Comparison of ENCODE assay signal across 13 cellular contexts in the genomic region with DNA sequence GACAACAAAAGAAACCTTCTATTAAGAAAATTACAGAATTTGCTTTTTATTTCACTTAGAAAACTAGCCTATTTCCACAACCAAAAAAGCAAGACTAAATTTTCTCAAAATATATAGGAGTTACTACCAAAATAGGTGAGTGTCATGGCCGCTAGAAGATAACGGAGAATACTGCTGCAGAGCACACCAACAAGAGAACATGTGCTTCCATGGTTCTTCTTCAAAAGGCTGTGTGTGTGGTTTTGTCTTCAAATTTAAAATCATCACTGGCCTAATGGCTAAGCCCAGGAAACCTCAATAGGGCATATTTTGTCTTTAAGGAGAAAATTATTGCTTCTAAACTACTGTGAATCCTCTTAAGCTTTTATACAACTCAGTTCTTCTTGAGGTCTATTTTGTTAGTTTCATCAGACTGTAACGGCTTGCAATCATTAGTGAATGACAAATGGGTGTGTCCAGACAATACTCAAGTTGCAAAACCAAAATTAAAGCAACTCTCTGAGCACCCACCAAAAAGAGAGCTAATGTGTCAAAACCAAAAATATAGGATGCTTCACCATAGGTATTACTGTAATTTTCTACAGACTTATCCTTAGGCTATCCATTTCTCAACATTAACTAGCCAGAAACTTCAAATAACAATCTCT. TPM values are rescaled to one million over a fixed set of nuclear protein-coding genes. Genes with fewer than 3 reads are reported as not detected.
DNase-seq lines count a peak whose midpoint lies in the region; ATAC-seq, FAIRE-seq and TF ChIP-seq lines count a peak whose summit lies in the region.
"Had no signal": no experiment of that assay in that cellular context is flagged by ENCODE, and none has a peak within 500 bp of the region (broad histone marks: within the 10 kb centered on the region; RNA-seq: fewer than 3 reads in every experiment).

No MANE protein-coding gene starts in this region.

- H3K9ac ChIP-seq in DND-41 (ENCODE audit: low read depth, low read length) (peak overlapping the region; percentile 54), K562 (ENCODE audit: insufficient read depth in 1 of 2, low read depth in 2 of 2, low read length in 2 of 2) (no peak overlapping the region), H9 (ENCODE audit: extremely low read depth, insufficient read length, low read length) (no peak overlapping the region)

- WGBS in K562 (ENCODE audit: insufficient coverage, low coverage, missing lambda C conversion rate), result 81% methylated on average over 3 of the region's 3 CpGs
- WGBS in H9 (ENCODE audit: extremely low coverage, insufficient read length, low lambda C conversion rate), result no CpG with 5 or more reads among the region's 3 CpGs

- H3K79me1 ChIP-seq in H9 (ENCODE audit: insufficient read depth, low read depth, low read length, poor library complexity, severe bottlenecking), result no peaks in the 10 kb centered on the region

- H3K27me3 Mint-ChIP-seq in neural crest cell (ENCODE audit: low read depth) (no peaks in the 10 kb centered on the region), H9 (ENCODE audit: low read depth) (no peaks in the 10 kb centered on the region)

- TF ChIP-seq POLR2A in NB4 (IDR thresholded peaks at IDR 0.05; ENCODE audit: extremely low read depth, insufficient read length) (no peak), K562 (conservative IDR thresholded peaks at IDR 0.05) (no peak)

- CTCF ChIA-PET in K562 (lab: Yijun Ruan, JAX; ENCODE audit: low intra/inter-chr PET ratio), result no interaction called here

- H4K5ac ChIP-seq in H9 (ENCODE audit: insufficient read length, low read depth, low read length), result no peak overlapping the region

- POLR2A ChIA-PET in K562 (lab: Yijun Ruan, JAX), result interaction anchor here (0.5 to 0.8 kb wide), 2 partner anchors 10 to 47 kb away, joined by 3 to 5 read pairs; no protein-coding TSS in a partner anchor

- peaks cover 5% of the 10 kb centered on the region for H3K23me2 ChIP-seq in H9 (ENCODE audit: insufficient read length, low read depth, low read length, poor library complexity, severe bottlenecking)

- H2BK15ac ChIP-seq in H9 (ENCODE audit: low read depth, low read length), result no peak overlapping the region

- H3K36me3 ChIP-seq in DND-41 (ENCODE audit: insufficient read depth, low read length), result peaks cover 52% of the 10 kb centered on the region
- H3K36me3 ChIP-seq in K562 (ENCODE audit: control insufficient read depth, insufficient read depth, low read length), result peaks cover 69% of the 10 kb centered on the region

- H3K36me3 Mint-ChIP-seq in neural crest cell (ENCODE audit: low read depth), result peaks cover 4% of the 10 kb centered on the region
- peaks cover 27 to 65% (median 46%) of the 10 kb centered on the region in 3 experiments; a peak in 6 of 7 replicates for H3K36me3 Mint-ChIP-seq in H9 (ENCODE audit: insufficient read depth in 1 of 3, low read depth in 3 of 3)

- no peak overlapping the region for H2BK12ac ChIP-seq in H9 (ENCODE audit: insufficient read length, low read depth, low read length)

- no peak overlapping the region for H2BK20ac ChIP-seq in H9 (ENCODE audit: low read depth, low read length, poor library complexity, severe bottlenecking)

- in situ Hi-C loops in K562 (cut with MboI), result no loop called here

- no peak overlapping the region for H4K8ac ChIP-seq in H9 (replicated peaks; ENCODE audit: insufficient read length, low read depth, low read length)

- no peaks in the 10 kb centered on the region for H3K9me3 ChIP-seq in DND-41 (ENCODE audit: insufficient read depth, low read length, severe bottlenecking)
- H3K9me3 ChIP-seq in K562 (replicated peaks; ENCODE audit: control insufficient read depth, insufficient read depth, low read depth, low read length), result no peaks in the 10 kb centered on the region; the same call in 1 of the 2 replicates
- H3K9me3 ChIP-seq in H9 (ENCODE audit: control insufficient read depth, low read depth, low read length), result no peaks in the 10 kb centered on the region
- H3K9me3 ChIP-seq: left lung had no signal

- H3K27me3 ChIP-seq in DND-41 (ENCODE audit: insufficient read depth, low read length, poor library complexity) (no peaks in the 10 kb centered on the region), K562 (ENCODE audit: control insufficient read depth in 2 of 2, insufficient read depth in 2 of 2, low read length in 2 of 2) (no peaks in the 10 kb centered on the region), H9 (ENCODE audit: insufficient read depth, low read length) (no peaks in the 10 kb centered on the region)
- H3K27me3 ChIP-seq: left lung had no signal

- H3K27ac Mint-ChIP-seq in neural crest cell (ENCODE audit: unreplicated experiment) (no peak overlapping the region), H9 (no peak overlapping the region; a peak in 1 of 7 replicates)

- FAIRE-seq in K562 (lab: Jason Lieb, UNC), result peak; percentile 6

- H3K18ac ChIP-seq in H9 (ENCODE audit: insufficient read length, low read depth, low read length), result no peak overlapping the region

- H3K14ac ChIP-seq in H9 (ENCODE audit: insufficient read depth, low read length), result no peak overlapping the region

- peak overlapping the region; percentile 69 for H3K27ac ChIP-seq in DND-41 (ENCODE audit: low read length)
- H3K27ac ChIP-seq in K562 (ENCODE audit: extremely low read depth, low read depth, low read length), result no peak overlapping the region
- H3K27ac ChIP-seq in H9 (ENCODE audit: insufficient read length, low read depth, low read length), result no peak overlapping the region

- H4K20me1 ChIP-seq in DND-41 (ENCODE audit: insufficient read depth, low read length) (peaks cover 5% of the 10 kb centered on the region; the same call in 1 of the 2 replicates), K562 (replicated peaks; ENCODE audit: control insufficient read depth, insufficient read depth, low read length) (no peaks in the 10 kb centered on the region; the same call in 1 of the 2 replicates), H9 (ENCODE audit: control insufficient read depth, insufficient read depth, insufficient read length) (no peaks in the 10 kb centered on the region)

- no peak overlapping the region for H2AK5ac ChIP-seq in H9 (ENCODE audit: insufficient read length, low read length)

- H3K79me2 ChIP-seq in DND-41 (ENCODE audit: insufficient read depth, low read length), result peaks cover 47% of the 10 kb centered on the region
- peaks cover 44% of the 10 kb centered on the region for H3K79me2 ChIP-seq in K562 (ENCODE audit: control insufficient read depth, insufficient read depth, low read length)
- H3K79me2 ChIP-seq in H9 (ENCODE audit: insufficient read depth, low read length), result peaks cover 4% of the 10 kb centered on the region; the same call in 1 of the 2 replicates

- H2BK120ac ChIP-seq in H9 (ENCODE audit: low read depth, low read length, poor library complexity, severe bottlenecking), result no peak overlapping the region

- DNase-seq in DND-41 (no peak), NB4 (ENCODE audit: low read depth) (peak; percentile 34), K562 (ENCODE audit: extremely low read depth in 1 of 4, low spot score in 3 of 4) (no peak), neural crest cell (ENCODE audit: low read depth, low spot score) (no peak), UCSD-AML1 (lab: John Stamatoyannopoulos, UW; ENCODE audit: unreplicated experiment) (no peak), H9 (no peak)
- DNase-seq: activated CD4-positive, CD25-positive, alpha-beta regulatory T cell; left lung; NCI-H446; stimulated activated CD4-positive, alpha-beta T cell treated with anti-CD3 and anti-CD28 coated beads, Interleukin-2, amount 100 ng/mL, for 48 hours had no signal

- H3T11ph ChIP-seq in H9 (ENCODE audit: low read length), result no peak overlapping the region

- H3K4me3 Mint-ChIP-seq in neural crest cell (peak overlapping the region; percentile 34), H9 (no peak overlapping the region)

- H3K9me3 Mint-ChIP-seq in neural crest cell (no peaks in the 10 kb centered on the region), H9 (no peaks in the 10 kb centered on the region; a peak in 1 of 5 replicates)

- intact Hi-C loops in K562 (cut with micrococcal nuclease), result no loop called here

- no peak overlapping the region for H3K23ac ChIP-seq in H9 (ENCODE audit: insufficient read length, low read depth, low read length)

- peak overlapping the region; percentile 19 to 54; a peak in 3 of 4 replicates for H3K4me3 ChIP-seq in DND-41 (ENCODE audit: low read depth in 1 of 2, low read length in 2 of 2)
- peak overlapping the region; percentile 47 for H3K4me3 ChIP-seq in NB4 (ENCODE audit: low read depth, low read length)
- H3K4me3 ChIP-seq in K562, result no peak overlapping the region

- TF ChIP-seq RAD21 in K562 (CRISPR knock-in tag; conservative IDR thresholded peaks at IDR 0.05 in 1 of 2, IDR thresholded peaks at IDR 0.05 in 1 of 2), result no peak

- H2AFZ ChIP-seq in DND-41 (ENCODE audit: low read depth, low read length) (no peak overlapping the region), K562 (ENCODE audit: low read depth, low read length) (no peak overlapping the region), H9 (ENCODE audit: low read length) (no peak overlapping the region)

- peaks cover 22% of the 10 kb centered on the region for H3K4me1 Mint-ChIP-seq in neural crest cell
- peaks cover 13 to 15% of the 10 kb centered on the region in 2 experiments for H3K4me1 Mint-ChIP-seq in H9

- H3K56ac ChIP-seq in H9 (ENCODE audit: insufficient read length, low read depth, low read length), result no peak overlapping the region

- ATAC-seq in DND-41 (ENCODE audit: insufficient read depth, low read depth) (peak; percentile 21; the same call in 1 of the 3 replicates), K562 (no peak), HG03565 (IDR thresholded peaks at IDR 0.05; ENCODE audit: unreplicated experiment) (no peak), GM18498 (IDR thresholded peaks at IDR 0.05; ENCODE audit: unreplicated experiment) (no peak)
- ATAC-seq: left lung had no signal

- TF ChIP-seq CTCF in DND-41 (IDR thresholded peaks at IDR 0.05; ENCODE audit: borderline replicate concordance, extremely low read depth, low read length, poor library complexity, severe bottlenecking) (no peak), NB4 (IDR thresholded peaks at IDR 0.05; ENCODE audit: low read depth, low read length) (no peak), K562 (IDR thresholded peaks at IDR 0.05 in 2 of 3, conservative IDR thresholded peaks at IDR 0.05 in 1 of 3; ENCODE audit: insufficient read depth in 2 of 3, low read depth in 1 of 3, low read length in 3 of 3) (no peak), neural crest cell (conservative IDR thresholded peaks at IDR 0.05) (no peak), H9 (conservative IDR thresholded peaks at IDR 0.05) (no peak)

- no peaks in the 10 kb centered on the region for H3K9me1 ChIP-seq in K562 (ENCODE audit: control insufficient read depth, insufficient read depth, low read length)

- H2BK5ac ChIP-seq in H9 (ENCODE audit: insufficient read length, low read length), result no peak overlapping the region

- peak overlapping the region; percentile 96 for H3K4me2 ChIP-seq in DND-41 (ENCODE audit: insufficient read depth, low read length)
- no peak overlapping the region for H3K4me2 ChIP-seq in K562 (ENCODE audit: insufficient read depth, low read length)
- no peak overlapping the region for H3K4me2 ChIP-seq in H9 (ENCODE audit: insufficient read depth, insufficient read length, low read length)

- H3K4me1 ChIP-seq in DND-41 (ENCODE audit: insufficient read depth, low read length) (peaks cover 51% of the 10 kb centered on the region), K562 (replicated peaks in 1 of 2; ENCODE audit: control insufficient read depth in 2 of 2, insufficient read depth in 2 of 2, low read length in 2 of 2) (peaks cover 15 to 18% of the 10 kb centered on the region in 2 experiments; a peak in 4 of 5 replicates), H9 (ENCODE audit: insufficient read depth, low read length) (no peaks in the 10 kb centered on the region)

- no peak for TF ChIP-seq EP300 in K562 (IDR thresholded peaks at IDR 0.05; ENCODE audit: low read length)

- BruUV-seq in K562 (replicated peaks; lab: Mats Ljungman, UMichigan), result no TSS peak

- no peak overlapping the region for H3K4ac ChIP-seq in H9 (ENCODE audit: low read depth, low read length)

- H4K91ac ChIP-seq in H9 (ENCODE audit: insufficient read length, low read depth, low read length), result no peak overlapping the region

RNA-seq across cellular contexts. Expression of gene SETX, which starts 3.3 kb away (rescaled TPM):
- total RNA-seq in K562 (2011; cell fraction: chromatin; rRNA removed; ENCODE audit: low replicate concordance), result 58.7 and 203 TPM in 2 replicates
- total RNA-seq in K562 (2011; cell fraction: nucleolus; rRNA removed), result 29.5 and 47.4 TPM in 2 replicates
- total RNA-seq in K562 (2011; cell fraction: nucleoplasm; rRNA removed), result 73.7 and 74.7 TPM in 2 replicates
- 27.0 and 28.8 TPM in 2 replicates for total RNA-seq in K562 (2014; rRNA removed)
- total RNA-seq in K562 (2014; rRNA removed; fragmentation: Illumina TruSeq; extraction: Trizol), result 45.7 and 53.6 TPM in 2 replicates
- 42.9 and 44.0 TPM in 2 replicates for total RNA-seq in K562 (2015; rRNA removed; fragmentation: Illumina TruSeq; extraction: Trizol)
- total RNA-seq in K562 (2021), result 26.0 and 28.7 TPM in 2 replicates
- polyA plus RNA-seq in K562 (2011; rRNA removed), result 21.5 and 29.3 TPM in 2 replicates
- 11.6 and 14.0 TPM in 2 replicates for polyA plus RNA-seq in K562 (2011; cell fraction: cytosol; rRNA removed)
- 29.5 and 33.8 TPM in 2 replicates for polyA plus RNA-seq in K562 (2011; cell fraction: nucleus; rRNA removed)
- polyA plus RNA-seq in K562 (2012), result 17.1 and 17.2 TPM in 2 replicates
- polyA plus RNA-seq in K562 (2014; fragmentation: Illumina TruSeq; extraction: Trizol), result 21.8 and 25.1 TPM in 2 replicates
- 10 to 100 TPM in 1 of 2 experiments, 1 to 10 TPM in 1; 8.7 to 11.5 TPM for polyA plus RNA-seq in K562 (2014; fragmentation: Nextera tagmentation; extraction: Ambion mirVana)
- 16.4 and 18.6 TPM in 2 replicates for polyA plus RNA-seq in K562 (2014; rRNA removed)
- polyA minus RNA-seq in K562 (2011; rRNA and poly(A)+ RNA removed), result 119 and 120 TPM in 2 replicates
- 30.2 and 38.8 TPM in 2 replicates for polyA minus RNA-seq in K562 (2011; cell fraction: cytosol; rRNA and poly(A)+ RNA removed)
- polyA minus RNA-seq in K562 (2011; cell fraction: nucleus; rRNA and poly(A)+ RNA removed), result 45.5 and 72.8 TPM in 2 replicates
- total RNA-seq in neural crest cell, result 43.0 and 43.8 TPM in 2 replicates
- 43.1 and 44.3 TPM in 2 replicates for total RNA-seq in H9 (2021)

RNA-seq across cellular contexts. Expression of gene TTF1, which starts 55.1 kb away (rescaled TPM):
- 7.8 and 26.1 TPM in 2 replicates for total RNA-seq in K562 (2011; cell fraction: chromatin; rRNA removed; ENCODE audit: low replicate concordance)
- total RNA-seq in K562 (2011; cell fraction: nucleolus; rRNA removed), result 4.6 and 4.8 TPM in 2 replicates
- 5.7 and 6.5 TPM in 2 replicates for total RNA-seq in K562 (2011; cell fraction: nucleoplasm; rRNA removed)
- total RNA-seq in K562 (2014; rRNA removed), result 11.1 and 16.3 TPM in 2 replicates
- 17.7 and 20.0 TPM in 2 replicates for total RNA-seq in K562 (2014; rRNA removed; fragmentation: Illumina TruSeq; extraction: Trizol)
- total RNA-seq in K562 (2015; rRNA removed; fragmentation: Illumina TruSeq; extraction: Trizol), result 15.8 and 18.5 TPM in 2 replicates
- total RNA-seq in K562 (2021), result 12.0 and 13.3 TPM in 2 replicates
- polyA plus RNA-seq in K562 (2011; rRNA removed), result 9.0 and 15.0 TPM in 2 replicates
- polyA plus RNA-seq in K562 (2011; cell fraction: cytosol; rRNA removed), result 3.9 and 5.0 TPM in 2 replicates
- polyA plus RNA-seq in K562 (2011; cell fraction: nucleus; rRNA removed), result 3.1 and 3.7 TPM in 2 replicates
- polyA plus RNA-seq in K562 (2012), result 11.0 and 14.5 TPM in 2 replicates
- polyA plus RNA-seq in K562 (2014; fragmentation: Illumina TruSeq; extraction: Trizol), result 16.2 and 17.4 TPM in 2 replicates
- polyA plus RNA-seq in K562 (2014; fragmentation: Nextera tagmentation; extraction: Ambion mirVana), result 10 to 100 TPM in 1 of 2 experiments, 1 to 10 TPM in 1; 9.0 to 12.4 TPM
- 15.8 and 19.4 TPM in 2 replicates for polyA plus RNA-seq in K562 (2014; rRNA removed)
- polyA minus RNA-seq in K562 (2011; rRNA and poly(A)+ RNA removed), result 11.7 and 11.8 TPM in 2 replicates
- 3.5 and 4.3 TPM in 2 replicates for polyA minus RNA-seq in K562 (2011; cell fraction: cytosol; rRNA and poly(A)+ RNA removed)
- 4.2 and 6.6 TPM in 2 replicates for polyA minus RNA-seq in K562 (2011; cell fraction: nucleus; rRNA and poly(A)+ RNA removed)
- 21.9 and 23.5 TPM in 2 replicates for total RNA-seq in neural crest cell
- 24.2 and 26.9 TPM in 2 replicates for total RNA-seq in H9 (2021)

RNA-seq across cellular contexts. Expression of gene CFAP77, which starts 58.5 kb away (rescaled TPM):
- total RNA-seq in K562 (2011; cell fraction: chromatin; rRNA removed; ENCODE audit: low replicate concordance), result not detected in 2 replicates
- total RNA-seq in K562 (2011; cell fraction: nucleolus; rRNA removed), result not detected in 2 replicates
- not detected in 2 replicates for total RNA-seq in K562 (2011; cell fraction: nucleoplasm; rRNA removed)
- not detected in 2 replicates for total RNA-seq in K562 (2014; rRNA removed)
- total RNA-seq in K562 (2014; rRNA removed; fragmentation: Illumina TruSeq; extraction: Trizol), result not detected in 2 replicates
- total RNA-seq in K562 (2015; rRNA removed; fragmentation: Illumina TruSeq; extraction: Trizol), result not detected in 2 replicates
- total RNA-seq in K562 (2021), result not detected in 2 replicates
- not detected in 2 replicates for polyA plus RNA-seq in K562 (2011; rRNA removed)
- polyA plus RNA-seq in K562 (2011; cell fraction: cytosol; rRNA removed), result not detected in 2 replicates
- not detected in 2 replicates for polyA plus RNA-seq in K562 (2011; cell fraction: nucleus; rRNA removed)
- not detected in 2 replicates for polyA plus RNA-seq in K562 (2012)
- polyA plus RNA-seq in K562 (2014; fragmentation: Illumina TruSeq; extraction: Trizol), result not detected in 2 replicates
- polyA plus RNA-seq in K562 (2014; fragmentation: Nextera tagmentation; extraction: Ambion mirVana), result not detected
- not detected in 2 replicates for polyA plus RNA-seq in K562 (2014; rRNA removed)
- polyA minus RNA-seq in K562 (2011; rRNA and poly(A)+ RNA removed), result not detected in 2 replicates
- not detected in 2 replicates for polyA minus RNA-seq in K562 (2011; cell fraction: cytosol; rRNA and poly(A)+ RNA removed)
- polyA minus RNA-seq in K562 (2011; cell fraction: nucleus; rRNA and poly(A)+ RNA removed), result not detected in 2 replicates
- total RNA-seq in neural crest cell, result 0.23 and 0.27 TPM in 2 replicates
- 0.72 and 0.86 TPM in 2 replicates for total RNA-seq in H9 (2021)
- total RNA-seq: G401 had no signal
